ENCODE assay signal across 1 cellular context in the genomic region with DNA sequence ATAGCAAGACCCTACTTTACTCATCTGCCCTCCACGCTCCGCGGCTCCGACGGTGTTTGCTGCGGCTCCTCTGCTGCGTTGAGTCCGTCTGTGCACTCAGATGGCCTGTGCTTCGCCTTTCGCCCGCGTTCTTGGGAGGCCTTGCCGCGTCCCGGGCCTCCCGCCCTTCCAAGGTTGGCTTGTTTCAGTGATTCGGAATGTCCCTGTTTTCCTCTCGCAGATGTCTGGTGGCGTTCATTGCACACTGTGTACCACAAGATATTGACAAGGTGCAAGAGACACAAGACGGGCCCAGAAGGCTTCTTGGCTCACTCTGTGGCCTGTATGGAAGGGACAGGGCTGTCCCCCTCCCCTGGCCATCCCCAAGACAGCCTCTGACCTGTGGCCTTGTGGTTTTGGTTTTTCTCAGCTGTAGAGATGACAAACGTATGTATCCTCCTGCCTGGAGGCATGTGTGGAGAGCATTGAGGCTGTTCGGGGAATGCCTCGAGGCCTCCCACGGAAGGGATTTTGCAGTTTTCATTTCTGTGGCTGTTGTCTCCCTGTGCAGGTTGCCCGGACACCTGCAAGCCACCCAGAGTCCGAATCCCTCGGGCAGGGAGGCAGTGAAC.
TF ChIP-seq lines count a peak whose summit lies in the region.

No MANE protein-coding gene starts in this region.

TF ChIP-seq in SK-N-SH, 30 proteins besides CTCF, POLR2A, EP300 and RAD21 (continued from another document):
- TF ChIP-seq FOXJ3 (CRISPR knock-in tag; IDR thresholded peaks at IDR 0.05) (no peak), ELF1 (IDR thresholded peaks at IDR 0.05) (no peak), JUND (IDR thresholded peaks at IDR 0.05) (no peak)
- TF ChIP-seq, protein P1, sequence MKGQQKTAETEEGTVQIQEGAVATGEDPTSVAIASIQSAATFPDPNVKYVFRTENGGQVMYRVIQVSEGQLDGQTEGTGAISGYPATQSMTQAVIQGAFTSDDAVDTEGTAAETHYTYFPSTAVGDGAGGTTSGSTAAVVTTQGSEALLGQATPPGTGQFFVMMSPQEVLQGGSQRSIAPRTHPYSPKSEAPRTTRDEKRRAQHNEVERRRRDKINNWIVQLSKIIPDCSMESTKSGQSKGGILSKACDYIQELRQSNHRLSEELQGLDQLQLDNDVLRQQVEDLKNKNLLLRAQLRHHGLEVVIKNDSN (IDR thresholded peaks at IDR 0.05; ENCODE audit: borderline replicate concordance, low read depth) = no peak
